In genomic region chr15:90181781-90182180, GRCh38 we compare ENCODE assay signal across 1 cellular context.
TF ChIP-seq lines count a peak whose summit lies in the region.

No MANE protein-coding gene starts in this region.

TF ChIP-seq in HepG2, 621 proteins besides CTCF, POLR2A, EP300 and RAD21:
- peak; percentile 56; the same call in 1 of the 2 replicates for TF ChIP-seq ZNF263 (CRISPR knock-in tag; IDR thresholded peaks at IDR 0.05)
- TF ChIP-seq ZNF101 (CRISPR knock-in tag; IDR thresholded peaks at IDR 0.05; ENCODE audit: borderline replicate concordance, low read depth): no peak
TF ChIP-seq in HepG2: peak in this region for 1.
